28 cellular contexts compared by ENCODE assay signal in the genomic region with DNA sequence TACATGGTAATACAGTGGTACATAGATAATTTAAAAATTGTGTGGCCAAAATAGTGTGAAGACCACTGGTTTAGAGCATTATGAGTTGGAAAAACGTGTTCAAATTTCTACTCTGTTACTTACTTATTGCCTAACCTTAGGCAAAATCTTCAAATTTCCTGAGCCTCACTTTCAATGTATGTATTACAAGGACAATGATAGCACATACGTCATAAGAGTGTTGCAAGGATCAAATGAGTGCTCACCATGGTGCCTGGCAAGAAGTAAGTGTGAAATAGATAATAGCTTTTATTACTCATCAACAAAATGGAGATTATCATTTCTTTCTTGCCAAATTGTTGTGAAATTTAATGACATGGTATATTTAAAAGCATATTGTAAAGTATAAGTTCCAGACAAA.
"Had no signal": no experiment of that assay in that cellular context is flagged by ENCODE, and none has a peak within 500 bp of the region (broad histone marks: within the 10 kb centered on the region; RNA-seq: fewer than 3 reads in every experiment).

No MANE protein-coding gene starts in this region.

- H3K27ac Mint-ChIP-seq: endodermal cell; immature natural killer cell; naive thymus-derived CD8-positive, alpha-beta T cell; nephron progenitor cell; stimulated activated memory B cell treated with anti-CD40 and anti-IgM and Interleukin-4, amounts not matched to agents 10 μg/mL and 1 μg/mL and 100 μg/mL, for 72 hours; type B pancreatic cell had no signal

- H3K27ac ChIP-seq: dorsolateral prefrontal cortex, esophagus muscularis mucosa, lower lobe of right lung, psoas muscle, skin epidermis, spleen, testis, tibial artery had no signal

- H3K9me3 Mint-ChIP-seq: naive thymus-derived CD8-positive, alpha-beta T cell; stimulated activated memory B cell treated with anti-CD40 and anti-IgM and Interleukin-4, amounts not matched to agents 10 μg/mL and 1 μg/mL and 100 μg/mL, for 72 hours; type B pancreatic cell had no signal

- H3K4me3 Mint-ChIP-seq: endodermal cell; immature natural killer cell; naive thymus-derived CD8-positive, alpha-beta T cell; nephron progenitor cell; stimulated activated memory B cell treated with anti-CD40 and anti-IgM and Interleukin-4, amounts not matched to agents 10 μg/mL and 1 μg/mL and 100 μg/mL, for 72 hours; type B pancreatic cell had no signal

- ATAC-seq: left colon; left ventricle myocardium superior; lower lobe of right lung; naive thymus-derived CD8-positive, alpha-beta T cell; psoas muscle; right cardiac atrium; stimulated activated memory B cell treated with anti-CD40 and anti-IgM and Interleukin-4, amounts not matched to agents 10 μg/mL and 1 μg/mL and 100 μg/mL, for 72 hours; stimulated activated naive CD8-positive, alpha-beta T cell treated with anti-CD3 and anti-CD28 coated beads, Interleukin-15, Interleukin-2, amounts not matched to agents 100 U/mL and 50 U/mL, for 24 hours had no signal

- H3K27me3 ChIP-seq: dorsolateral prefrontal cortex, spleen, testis, tibial artery had no signal

- H3K4me3 ChIP-seq: dorsolateral prefrontal cortex, esophagus muscularis mucosa, lower lobe of right lung, psoas muscle, skin epidermis, spleen, testis, tibial artery had no signal

- H3K36me3 Mint-ChIP-seq: naive thymus-derived CD8-positive, alpha-beta T cell; stimulated activated memory B cell treated with anti-CD40 and anti-IgM and Interleukin-4, amounts not matched to agents 10 μg/mL and 1 μg/mL and 100 μg/mL, for 72 hours; type B pancreatic cell had no signal

- DNase-seq: cortex of kidney; dorsolateral prefrontal cortex; effector CD4-positive, alpha-beta T cell; endodermal cell; hypothalamus; immature natural killer cell; islet precursor cell; kidney glomerular epithelial cell; left colon; left ventricle myocardium superior; lower lobe of right lung; naive thymus-derived CD8-positive, alpha-beta T cell; nephron progenitor cell; nucleus accumbens; posterior cingulate gyrus; psoas muscle; right cardiac atrium; spleen; stimulated activated CD4-positive, alpha-beta T cell treated with anti-CD3 and anti-CD28 coated beads, Interleukin-4, amount 100 ng/mL, for 4 hours; stimulated activated naive CD8-positive, alpha-beta T cell treated with anti-CD3 and anti-CD28 coated beads, Interleukin-15, Interleukin-2, amounts not matched to agents 100 U/mL and 50 U/mL, for 24 hours; substantia nigra; testis; tibial artery had no signal

- H3K4me1 Mint-ChIP-seq: immature natural killer cell; naive thymus-derived CD8-positive, alpha-beta T cell; stimulated activated memory B cell treated with anti-CD40 and anti-IgM and Interleukin-4, amounts not matched to agents 10 μg/mL and 1 μg/mL and 100 μg/mL, for 72 hours had no signal

- H3K9me3 ChIP-seq: esophagus muscularis mucosa, lower lobe of right lung, psoas muscle, spleen, testis, tibial artery had no signal

- H3K4me1 ChIP-seq: esophagus muscularis mucosa, lower lobe of right lung, psoas muscle, spleen, testis, tibial artery had no signal

- FAIRE-seq: frontal cortex had no signal

- H3K27me3 Mint-ChIP-seq: stimulated activated memory B cell treated with anti-CD40 and anti-IgM and Interleukin-4, amounts not matched to agents 10 μg/mL and 1 μg/mL and 100 μg/mL, for 72 hours had no signal

- H3K36me3 ChIP-seq: esophagus muscularis mucosa, lower lobe of right lung, spleen, tibial artery had no signal
